ENCODE assay signal across 17 cellular contexts in the genomic region with DNA sequence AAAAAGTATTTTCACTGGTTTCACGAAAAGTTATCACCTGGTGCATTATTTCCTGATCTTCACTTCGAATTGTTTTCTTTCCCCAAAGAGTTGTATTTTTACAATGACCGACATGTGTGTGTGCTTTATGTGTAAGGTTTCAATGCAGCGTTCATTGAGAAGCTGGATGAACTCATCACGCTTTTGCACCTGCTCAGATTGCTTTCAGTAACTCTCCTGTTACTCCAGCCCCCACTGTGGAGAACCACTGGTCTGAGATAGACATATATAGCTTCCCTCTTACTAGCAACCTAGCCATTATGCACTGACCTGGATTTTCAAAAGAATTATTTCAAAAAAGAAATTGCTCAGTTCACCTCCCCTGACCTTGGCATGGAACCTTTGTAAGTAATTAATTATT.
A peak's percentile ranks its signal among the peaks of the same experiment; 100 is the strongest.
DNase-seq lines count a peak whose midpoint lies in the region; ATAC-seq and TF ChIP-seq lines count a peak whose summit lies in the region.
"Had no signal": no experiment of that assay in that cellular context is flagged by ENCODE, and none has a peak within 500 bp of the region (broad histone marks: within the 10 kb centered on the region; RNA-seq: fewer than 3 reads in every experiment).

No MANE protein-coding gene starts in this region.

- peaks cover 68% of the 10 kb centered on the region for H3K4me1 Mint-ChIP-seq in activated CD8-positive, alpha-beta T cell treated with anti-CD3 and anti-CD28 coated beads, Interleukin-2, amount 10 ng/mL, durations not matched to agents 7 days and 5 days (ENCODE audit: low read depth)
- peaks cover 34% of the 10 kb centered on the region for H3K4me1 Mint-ChIP-seq in activated CD8-positive, alpha-beta T cell treated with anti-CD3 and anti-CD28 coated beads for 36 hours (ENCODE audit: low read depth)
- peaks cover 23 to 57% (median 41%) of the 10 kb centered on the region in 4 donors for H3K4me1 Mint-ChIP-seq in CD4-positive, alpha-beta memory T cell

- no peak overlapping the region for H3K4me3 ChIP-seq in CD4-positive, alpha-beta memory T cell (ENCODE audit: low read length in 2 of 2)
- H3K4me3 ChIP-seq: SJSA1 had no signal

- no peak for ATAC-seq in activated CD8-positive, alpha-beta T cell treated with anti-CD3 and anti-CD28 coated beads, Interleukin-2, amount 10 ng/mL, durations not matched to agents 7 days and 5 days
- no peak for ATAC-seq in activated CD8-positive, alpha-beta T cell treated with anti-CD3 and anti-CD28 coated beads for 36 hours
- ATAC-seq: CD8-positive, alpha-beta T cell had no signal

- peak overlapping the region; percentile 68 for H3K27ac Mint-ChIP-seq in activated CD8-positive, alpha-beta T cell treated with anti-CD3 and anti-CD28 coated beads, Interleukin-2, amount 10 ng/mL, durations not matched to agents 7 days and 5 days
- H3K27ac Mint-ChIP-seq in activated CD8-positive, alpha-beta T cell treated with anti-CD3 and anti-CD28 coated beads for 36 hours = no peak overlapping the region
- H3K27ac Mint-ChIP-seq in CD4-positive, alpha-beta memory T cell = peak overlapping the region in 5 of 7 donors; percentile 76 to 95 (median 95)
- H3K27ac Mint-ChIP-seq: B cell, HFFc6 had no signal

- H3K36me3 Mint-ChIP-seq in activated CD8-positive, alpha-beta T cell treated with anti-CD3 and anti-CD28 coated beads, Interleukin-2, amount 10 ng/mL, durations not matched to agents 7 days and 5 days (ENCODE audit: low read depth) = peaks cover 71% of the 10 kb centered on the region
- H3K36me3 Mint-ChIP-seq in activated CD8-positive, alpha-beta T cell treated with anti-CD3 and anti-CD28 coated beads for 36 hours (ENCODE audit: low read depth) = peaks cover 28% of the 10 kb centered on the region
- peaks cover 11 to 20% of the 10 kb centered on the region in 2 donors for H3K36me3 Mint-ChIP-seq in CD4-positive, alpha-beta memory T cell

- H3K4me3 Mint-ChIP-seq in activated CD8-positive, alpha-beta T cell treated with anti-CD3 and anti-CD28 coated beads, Interleukin-2, amount 10 ng/mL, durations not matched to agents 7 days and 5 days = no peak overlapping the region
- H3K4me3 Mint-ChIP-seq in activated CD8-positive, alpha-beta T cell treated with anti-CD3 and anti-CD28 coated beads for 36 hours = no peak overlapping the region
- H3K4me3 Mint-ChIP-seq in CD4-positive, alpha-beta memory T cell = peak overlapping the region in 5 of 8 donors; percentile 14 to 70 (median 32)
- H3K4me3 Mint-ChIP-seq: B cell; CD8-positive, alpha-beta T cell; HFFc6 had no signal

- no peak for DNase-seq in activated CD8-positive, alpha-beta T cell treated with anti-CD3 and anti-CD28 coated beads, Interleukin-2, amount 10 ng/mL, durations not matched to agents 7 days and 5 days
- no peak for DNase-seq in activated CD8-positive, alpha-beta T cell treated with anti-CD3 and anti-CD28 coated beads for 36 hours
- DNase-seq in CD4-positive, alpha-beta memory T cell = no peak
- DNase-seq in NCI-H2107 (lab: John Stamatoyannopoulos, UW) (peak; percentile 22), islet precursor cell (peak; percentile 2), iPS-NIHi7 (ENCODE audit: extremely low spot score) (no peak), NCI-H524 (lab: John Stamatoyannopoulos, UW) (no peak)
- DNase-seq: CD8-positive, alpha-beta T cell; HFFc6; KBM-7; NCI-H1436; NCI-H2029 treated with DMSO at 0.1 percent for 48 hours; NCI-H226; NCI-H526 treated with DMSO at 0.1 percent for 48 hours; OCI-M1 had no signal

- H3K27me3 Mint-ChIP-seq in activated CD8-positive, alpha-beta T cell treated with anti-CD3 and anti-CD28 coated beads, Interleukin-2, amount 10 ng/mL, durations not matched to agents 7 days and 5 days (ENCODE audit: low read depth) = no peaks in the 10 kb centered on the region
- H3K27me3 Mint-ChIP-seq in activated CD8-positive, alpha-beta T cell treated with anti-CD3 and anti-CD28 coated beads for 36 hours = no peaks in the 10 kb centered on the region
- no peaks in the 10 kb centered on the region for H3K27me3 Mint-ChIP-seq in CD4-positive, alpha-beta memory T cell
- H3K27me3 Mint-ChIP-seq: B cell had no signal

- H3K36me3 ChIP-seq in CD4-positive, alpha-beta memory T cell (ENCODE audit: insufficient read depth, low read length) = no peaks in the 10 kb centered on the region

- TF ChIP-seq CTCF in activated CD8-positive, alpha-beta T cell treated with anti-CD3 and anti-CD28 coated beads for 36 hours (IDR thresholded peaks at IDR 0.05) = no peak

- no peak overlapping the region for H3K27ac ChIP-seq in CD4-positive, alpha-beta memory T cell (ENCODE audit: low read depth, low read length)
- H3K27ac ChIP-seq: SJSA1 had no signal

- no peaks in the 10 kb centered on the region for H3K27me3 ChIP-seq in CD4-positive, alpha-beta memory T cell (ENCODE audit: insufficient read depth, low read length)
- H3K27me3 ChIP-seq: SJSA1 had no signal

- no peaks in the 10 kb centered on the region for H3K9me3 Mint-ChIP-seq in activated CD8-positive, alpha-beta T cell treated with anti-CD3 and anti-CD28 coated beads, Interleukin-2, amount 10 ng/mL, durations not matched to agents 7 days and 5 days (ENCODE audit: insufficient read depth)
- H3K9me3 Mint-ChIP-seq in activated CD8-positive, alpha-beta T cell treated with anti-CD3 and anti-CD28 coated beads for 36 hours = peaks cover 4% of the 10 kb centered on the region
- peaks cover 0 to 3% (median 0%) of the 10 kb centered on the region in 8 donors for H3K9me3 Mint-ChIP-seq in CD4-positive, alpha-beta memory T cell
- H3K9me3 Mint-ChIP-seq: CD8-positive, alpha-beta T cell; HFFc6 had no signal

- intact Hi-C loops in activated CD8-positive, alpha-beta T cell treated with anti-CD3 and anti-CD28 coated beads for 36 hours (cut with micrococcal nuclease) = no loop called here
- intact Hi-C loops in CD4-positive, alpha-beta memory T cell (cut with micrococcal nuclease) = loop anchor here (5.0 kb wide), 1 partner anchor 236 kb away; no protein-coding TSS in a partner anchor

- peaks cover 22% of the 10 kb centered on the region for H3K4me1 ChIP-seq in CD4-positive, alpha-beta memory T cell (ENCODE audit: insufficient read depth, low read length)

- CTCF ChIA-PET in activated CD8-positive, alpha-beta T cell treated with anti-CD3 and anti-CD28 coated beads, Interleukin-2, amount 10 ng/mL, durations not matched to agents 7 days and 5 days (lab: Charles Lee) = interaction anchor here (0.9 to 1.3 kb wide), 2 partner anchors 51 to 52 kb away, joined by 3 to 4 read pairs; no protein-coding TSS in a partner anchor
- CTCF ChIA-PET in activated CD8-positive, alpha-beta T cell treated with anti-CD3 and anti-CD28 coated beads for 36 hours (lab: Charles Lee) = interaction anchor here (1.3 to 1.5 kb wide), 2 partner anchors 22 to 110 kb away, joined by 3 read pairs; no protein-coding TSS in a partner anchor
- CTCF ChIA-PET in CD4-positive, alpha-beta memory T cell (lab: Charles Lee; ENCODE audit: partially characterized antibody) = interaction anchor here (1.4 to 2.2 kb wide), 3 partner anchors 9 to 88 kb away, joined by 3 to 11 read pairs (median 5); no protein-coding TSS in a partner anchor

- H3K9me3 ChIP-seq in CD4-positive, alpha-beta memory T cell (ENCODE audit: control insufficient read depth in 1 of 2, low read length in 2 of 2) = no peaks in the 10 kb centered on the region
- H3K9me3 ChIP-seq: SJSA1 had no signal

- POLR2A ChIA-PET in activated CD8-positive, alpha-beta T cell treated with anti-CD3 and anti-CD28 coated beads, Interleukin-2, amount 10 ng/mL, durations not matched to agents 7 days and 5 days (lab: Charles Lee) = interaction anchor here (1.3 to 1.8 kb wide), 3 partner anchors 20 to 39 kb away, joined by 3 to 5 read pairs (median 3); no protein-coding TSS in a partner anchor
- POLR2A ChIA-PET in activated CD8-positive, alpha-beta T cell treated with anti-CD3 and anti-CD28 coated beads for 36 hours (lab: Charles Lee) = interaction anchor here (0.6 kb wide), 1 partner anchor 14 kb away, joined by 3 read pairs; no protein-coding TSS in a partner anchor
- POLR2A ChIA-PET in CD4-positive, alpha-beta memory T cell (lab: Charles Lee; ENCODE audit: partially characterized antibody) = interaction anchor here (1.2 to 2.0 kb wide), 3 partner anchors 28 to 358 kb away, joined by 3 to 8 read pairs (median 5); no protein-coding TSS in a partner anchor

Comparison
In these comparisons a context has a peak if more than half of its experiments do, and no peak if none do; other contexts are left out.
1. DNase-seq: peak in NCI-H2107 (single experiment) and islet precursor cell (single experiment); none in activated CD8-positive, alpha-beta T cell treated with anti-CD3 and anti-CD28 coated beads, Interleukin-2, amount 10 ng/mL, durations not matched to agents 7 days and 5 days (single experiment), activated CD8-positive, alpha-beta T cell treated with anti-CD3 and anti-CD28 coated beads for 36 hours (single experiment), CD4-positive, alpha-beta memory T cell (0 of 5), iPS-NIHi7 (single experiment) and NCI-H524 (0 of 2).
2. H3K4me3 Mint-ChIP-seq: peak in CD4-positive, alpha-beta memory T cell (5 of 8); none in activated CD8-positive, alpha-beta T cell treated with anti-CD3 and anti-CD28 coated beads, Interleukin-2, amount 10 ng/mL, durations not matched to agents 7 days and 5 days (single experiment) and activated CD8-positive, alpha-beta T cell treated with anti-CD3 and anti-CD28 coated beads for 36 hours (single experiment).